Comparison of ENCODE assay signal across 1 cellular context in the genomic region with DNA sequence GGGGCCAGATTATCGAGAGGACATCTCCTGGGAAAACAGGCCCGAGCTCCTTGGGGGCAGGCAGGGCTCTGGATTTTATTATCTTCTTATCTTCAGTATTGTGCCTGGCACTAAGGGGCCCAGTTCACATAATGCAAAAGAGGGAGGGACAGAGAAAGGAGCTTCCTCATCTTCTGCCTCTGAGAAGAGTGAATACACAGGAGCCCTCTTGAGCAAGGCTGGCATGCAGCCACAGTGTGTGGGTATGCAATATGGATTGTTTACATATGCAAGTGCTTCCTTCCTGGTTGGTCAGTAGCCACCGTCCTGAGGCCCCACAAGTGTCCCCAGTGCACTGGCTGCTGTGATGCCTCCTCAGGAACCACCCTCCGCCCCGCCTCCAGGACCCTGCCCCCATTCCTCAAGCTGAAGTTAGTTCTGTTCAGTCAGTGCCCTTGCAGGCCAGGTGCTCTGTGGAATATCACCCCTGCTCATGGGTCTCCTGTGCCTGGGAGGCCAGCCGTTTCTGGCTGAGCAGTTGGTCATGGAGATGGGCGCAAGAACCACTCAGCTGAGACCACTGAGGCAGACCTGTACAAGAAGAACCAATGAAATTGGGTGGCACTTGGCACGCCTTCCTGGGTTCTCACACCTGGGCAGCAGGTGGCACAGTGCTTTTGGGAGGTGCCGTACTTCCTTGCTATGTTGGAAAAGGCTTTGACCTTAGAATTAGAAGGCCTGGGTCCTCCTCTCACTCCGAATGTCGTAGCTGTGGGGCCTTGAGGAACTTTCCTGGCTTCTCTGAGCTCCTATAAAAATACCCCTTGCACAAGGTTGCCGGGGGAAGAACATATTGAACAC.
A peak's percentile ranks its signal among the peaks of the same experiment; 100 is the strongest.
TF ChIP-seq lines count a peak whose summit lies in the region.

No MANE protein-coding gene starts in this region.

TF ChIP-seq in HEK293, 187 proteins besides CTCF, POLR2A, EP300 and RAD21 (continued from another document):
- TF ChIP-seq, protein P1, sequence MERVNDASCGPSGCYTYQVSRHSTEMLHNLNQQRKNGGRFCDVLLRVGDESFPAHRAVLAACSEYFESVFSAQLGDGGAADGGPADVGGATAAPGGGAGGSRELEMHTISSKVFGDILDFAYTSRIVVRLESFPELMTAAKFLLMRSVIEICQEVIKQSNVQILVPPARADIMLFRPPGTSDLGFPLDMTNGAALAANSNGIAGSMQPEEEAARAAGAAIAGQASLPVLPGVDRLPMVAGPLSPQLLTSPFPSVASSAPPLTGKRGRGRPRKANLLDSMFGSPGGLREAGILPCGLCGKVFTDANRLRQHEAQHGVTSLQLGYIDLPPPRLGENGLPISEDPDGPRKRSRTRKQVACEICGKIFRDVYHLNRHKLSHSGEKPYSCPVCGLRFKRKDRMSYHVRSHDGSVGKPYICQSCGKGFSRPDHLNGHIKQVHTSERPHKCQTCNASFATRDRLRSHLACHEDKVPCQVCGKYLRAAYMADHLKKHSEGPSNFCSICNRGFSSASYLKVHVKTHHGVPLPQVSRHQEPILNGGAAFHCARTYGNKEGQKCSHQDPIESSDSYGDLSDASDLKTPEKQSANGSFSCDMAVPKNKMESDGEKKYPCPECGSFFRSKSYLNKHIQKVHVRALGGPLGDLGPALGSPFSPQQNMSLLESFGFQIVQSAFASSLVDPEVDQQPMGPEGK (tag by site-specific recombination; IDR thresholded peaks at IDR 0.05): peak; percentile 52; the same call in 1 of the 2 replicates
- no peak for TF ChIP-seq ZNF48 (tag by site-specific recombination; IDR thresholded peaks at IDR 0.05)
- TF ChIP-seq ZNF114 (tag by site-specific recombination; IDR thresholded peaks at IDR 0.05): no peak
- TF ChIP-seq ZNF132 (tag by site-specific recombination; IDR thresholded peaks at IDR 0.05; ENCODE audit: borderline replicate concordance): no peak
- TF ChIP-seq ZFHX2 (tag by site-specific recombination; conservative IDR thresholded peaks at IDR 0.05): peak; percentile 49
- TF ChIP-seq, protein P2, sequence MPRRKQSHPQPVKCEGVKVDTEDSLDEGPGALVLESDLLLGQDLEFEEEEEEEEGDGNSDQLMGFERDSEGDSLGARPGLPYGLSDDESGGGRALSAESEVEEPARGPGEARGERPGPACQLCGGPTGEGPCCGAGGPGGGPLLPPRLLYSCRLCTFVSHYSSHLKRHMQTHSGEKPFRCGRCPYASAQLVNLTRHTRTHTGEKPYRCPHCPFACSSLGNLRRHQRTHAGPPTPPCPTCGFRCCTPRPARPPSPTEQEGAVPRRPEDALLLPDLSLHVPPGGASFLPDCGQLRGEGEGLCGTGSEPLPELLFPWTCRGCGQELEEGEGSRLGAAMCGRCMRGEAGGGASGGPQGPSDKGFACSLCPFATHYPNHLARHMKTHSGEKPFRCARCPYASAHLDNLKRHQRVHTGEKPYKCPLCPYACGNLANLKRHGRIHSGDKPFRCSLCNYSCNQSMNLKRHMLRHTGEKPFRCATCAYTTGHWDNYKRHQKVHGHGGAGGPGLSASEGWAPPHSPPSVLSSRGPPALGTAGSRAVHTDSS (tag by site-specific recombination; IDR thresholded peaks at IDR 0.05): 0 out of 2 replicates have a peak, but pooled peaks have one; percentile 16
- TF ChIP-seq ZNF792 (tag by site-specific recombination; IDR thresholded peaks at IDR 0.05): no peak
